In the genomic region with DNA sequence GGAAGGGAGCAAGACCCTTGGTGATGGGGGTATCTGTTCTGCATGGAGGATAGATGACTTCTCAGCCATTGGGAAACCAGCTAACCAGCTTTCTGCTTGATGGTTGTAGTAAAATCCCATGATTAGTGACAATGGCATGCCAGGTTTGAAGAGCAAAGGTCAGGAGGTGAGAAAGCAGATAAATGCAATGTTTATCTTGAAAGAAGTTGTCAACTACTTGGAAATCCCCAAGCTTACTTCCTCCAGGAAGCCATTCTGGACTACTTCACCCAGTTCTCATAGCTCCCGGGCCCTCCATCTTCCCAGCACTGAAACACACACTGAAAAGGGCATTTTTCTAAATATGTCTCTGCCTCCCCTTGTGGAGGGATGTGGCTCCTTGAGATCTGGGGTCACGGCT, we compare ENCODE assay signal across 1 cellular context.
TF ChIP-seq lines count a peak whose summit lies in the region.

No MANE protein-coding gene starts in this region.

TF ChIP-seq in HepG2, 621 proteins besides CTCF, POLR2A, EP300 and RAD21:
- TF ChIP-seq FOSL1 (CRISPR knock-in tag; IDR thresholded peaks at IDR 0.05; ENCODE audit: borderline replicate concordance) = 0 out of 2 replicates have a peak, but pooled peaks have one; percentile 16
- TF ChIP-seq RARA (CRISPR knock-in tag; IDR thresholded peaks at IDR 0.05) = peak; percentile 60
- TF ChIP-seq, protein P1, sequence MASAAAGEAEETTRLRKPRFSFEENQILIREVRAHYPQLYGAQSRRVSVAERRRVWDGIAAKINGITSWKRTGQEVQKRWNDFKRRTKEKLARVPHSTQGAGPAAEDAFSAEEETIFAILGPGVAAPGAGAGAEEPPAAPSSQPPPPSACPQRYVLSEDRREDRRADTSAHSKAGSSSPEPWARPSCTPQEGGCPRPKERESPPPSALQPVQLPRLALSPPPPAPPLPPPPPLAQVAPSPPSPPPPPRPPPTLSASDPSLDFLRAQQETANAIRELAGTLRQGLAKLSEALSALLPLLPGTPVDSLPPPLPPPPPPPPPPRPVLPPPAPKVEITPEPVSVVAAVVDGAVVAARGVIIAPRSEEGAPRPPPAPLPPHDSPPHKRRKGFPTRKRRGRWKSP (CRISPR knock-in tag; IDR thresholded peaks at IDR 0.05) = no peak
- peak; percentile 60 for TF ChIP-seq ELF3 (CRISPR knock-in tag; IDR thresholded peaks at IDR 0.05)
- no peak for TF ChIP-seq ATAD3A (CRISPR knock-in tag; IDR thresholded peaks at IDR 0.05)
- TF ChIP-seq, protein P2, sequence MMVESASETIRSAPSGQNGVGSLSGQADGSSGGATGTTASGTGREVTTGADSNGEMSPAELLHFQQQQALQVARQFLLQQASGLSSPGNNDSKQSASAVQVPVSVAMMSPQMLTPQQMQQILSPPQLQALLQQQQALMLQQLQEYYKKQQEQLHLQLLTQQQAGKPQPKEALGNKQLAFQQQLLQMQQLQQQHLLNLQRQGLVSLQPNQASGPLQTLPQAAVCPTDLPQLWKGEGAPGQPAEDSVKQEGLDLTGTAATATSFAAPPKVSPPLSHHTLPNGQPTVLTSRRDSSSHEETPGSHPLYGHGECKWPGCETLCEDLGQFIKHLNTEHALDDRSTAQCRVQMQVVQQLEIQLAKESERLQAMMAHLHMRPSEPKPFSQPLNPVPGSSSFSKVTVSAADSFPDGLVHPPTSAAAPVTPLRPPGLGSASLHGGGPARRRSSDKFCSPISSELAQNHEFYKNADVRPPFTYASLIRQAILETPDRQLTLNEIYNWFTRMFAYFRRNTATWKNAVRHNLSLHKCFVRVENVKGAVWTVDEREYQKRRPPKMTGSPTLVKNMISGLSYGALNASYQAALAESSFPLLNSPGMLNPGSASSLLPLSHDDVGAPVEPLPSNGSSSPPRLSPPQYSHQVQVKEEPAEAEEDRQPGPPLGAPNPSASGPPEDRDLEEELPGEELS (CRISPR knock-in tag; IDR thresholded peaks at IDR 0.05) = 0 out of 2 replicates have a peak, but pooled peaks have one; percentile 32
- peak; percentile 43 for TF ChIP-seq HNF4A (CRISPR knock-in tag; IDR thresholded peaks at IDR 0.05)
- 0 out of 4 replicates have a peak, but pooled peaks of 1 of the 2 experiments have one; percentile 45 for TF ChIP-seq NR2F1 (CRISPR knock-in tag; IDR thresholded peaks at IDR 0.05)
- TF ChIP-seq THYN1 (CRISPR knock-in tag; IDR thresholded peaks at IDR 0.05; ENCODE audit: borderline replicate concordance, low read depth) = no peak
- TF ChIP-seq FOSL2 (CRISPR knock-in tag; IDR thresholded peaks at IDR 0.05) = peak; percentile 80
- no peak for TF ChIP-seq ARNT (IDR thresholded peaks at IDR 0.05)
- TF ChIP-seq SIN3A (IDR thresholded peaks at IDR 0.05; ENCODE audit: borderline replicate concordance, low read depth, low read length) = no peak
- no peak for TF ChIP-seq ZNF496 (CRISPR knock-in tag; IDR thresholded peaks at IDR 0.05; ENCODE audit: insufficient replicate concordance)
- TF ChIP-seq, protein P3, sequence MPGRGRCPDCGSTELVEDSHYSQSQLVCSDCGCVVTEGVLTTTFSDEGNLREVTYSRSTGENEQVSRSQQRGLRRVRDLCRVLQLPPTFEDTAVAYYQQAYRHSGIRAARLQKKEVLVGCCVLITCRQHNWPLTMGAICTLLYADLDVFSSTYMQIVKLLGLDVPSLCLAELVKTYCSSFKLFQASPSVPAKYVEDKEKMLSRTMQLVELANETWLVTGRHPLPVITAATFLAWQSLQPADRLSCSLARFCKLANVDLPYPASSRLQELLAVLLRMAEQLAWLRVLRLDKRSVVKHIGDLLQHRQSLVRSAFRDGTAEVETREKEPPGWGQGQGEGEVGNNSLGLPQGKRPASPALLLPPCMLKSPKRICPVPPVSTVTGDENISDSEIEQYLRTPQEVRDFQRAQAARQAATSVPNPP (CRISPR knock-in tag; IDR thresholded peaks at IDR 0.05) = no peak
- 0 out of 2 replicates have a peak, but pooled peaks have one; percentile 49 for TF ChIP-seq PPARG (CRISPR knock-in tag; conservative IDR thresholded peaks at IDR 0.05)
- TF ChIP-seq PLRG1 (conservative IDR thresholded peaks at IDR 0.05) = no peak
- TF ChIP-seq ZNF569 (CRISPR knock-in tag; IDR thresholded peaks at IDR 0.05; ENCODE audit: borderline replicate concordance) = no peak
- peak; percentile 39; the same call in 1 of the 2 replicates for TF ChIP-seq NR2F6 (IDR thresholded peaks at IDR 0.05)
- TF ChIP-seq NR2F6 (CRISPR knock-in tag; IDR thresholded peaks at IDR 0.05) = peak; percentile 42; the same call in 1 of the 2 replicates
- TF ChIP-seq, protein P4, sequence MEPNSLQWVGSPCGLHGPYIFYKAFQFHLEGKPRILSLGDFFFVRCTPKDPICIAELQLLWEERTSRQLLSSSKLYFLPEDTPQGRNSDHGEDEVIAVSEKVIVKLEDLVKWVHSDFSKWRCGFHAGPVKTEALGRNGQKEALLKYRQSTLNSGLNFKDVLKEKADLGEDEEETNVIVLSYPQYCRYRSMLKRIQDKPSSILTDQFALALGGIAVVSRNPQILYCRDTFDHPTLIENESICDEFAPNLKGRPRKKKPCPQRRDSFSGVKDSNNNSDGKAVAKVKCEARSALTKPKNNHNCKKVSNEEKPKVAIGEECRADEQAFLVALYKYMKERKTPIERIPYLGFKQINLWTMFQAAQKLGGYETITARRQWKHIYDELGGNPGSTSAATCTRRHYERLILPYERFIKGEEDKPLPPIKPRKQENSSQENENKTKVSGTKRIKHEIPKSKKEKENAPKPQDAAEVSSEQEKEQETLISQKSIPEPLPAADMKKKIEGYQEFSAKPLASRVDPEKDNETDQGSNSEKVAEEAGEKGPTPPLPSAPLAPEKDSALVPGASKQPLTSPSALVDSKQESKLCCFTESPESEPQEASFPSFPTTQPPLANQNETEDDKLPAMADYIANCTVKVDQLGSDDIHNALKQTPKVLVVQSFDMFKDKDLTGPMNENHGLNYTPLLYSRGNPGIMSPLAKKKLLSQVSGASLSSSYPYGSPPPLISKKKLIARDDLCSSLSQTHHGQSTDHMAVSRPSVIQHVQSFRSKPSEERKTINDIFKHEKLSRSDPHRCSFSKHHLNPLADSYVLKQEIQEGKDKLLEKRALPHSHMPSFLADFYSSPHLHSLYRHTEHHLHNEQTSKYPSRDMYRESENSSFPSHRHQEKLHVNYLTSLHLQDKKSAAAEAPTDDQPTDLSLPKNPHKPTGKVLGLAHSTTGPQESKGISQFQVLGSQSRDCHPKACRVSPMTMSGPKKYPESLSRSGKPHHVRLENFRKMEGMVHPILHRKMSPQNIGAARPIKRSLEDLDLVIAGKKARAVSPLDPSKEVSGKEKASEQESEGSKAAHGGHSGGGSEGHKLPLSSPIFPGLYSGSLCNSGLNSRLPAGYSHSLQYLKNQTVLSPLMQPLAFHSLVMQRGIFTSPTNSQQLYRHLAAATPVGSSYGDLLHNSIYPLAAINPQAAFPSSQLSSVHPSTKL (CRISPR knock-in tag; IDR thresholded peaks at IDR 0.05) = peak; percentile 52
- no peak for TF ChIP-seq ZNF530 (CRISPR knock-in tag; IDR thresholded peaks at IDR 0.05; ENCODE audit: low read depth)
- TF ChIP-seq PRPF4 (IDR thresholded peaks at IDR 0.05; ENCODE audit: low read depth, low read length, poor library complexity, severe bottlenecking) = no peak
TF ChIP-seq in HepG2: peak in this region for 10.
